ENCODE assay signal across 24 cellular contexts in genomic region chr2:58558866-58559265, GRCh38.
"Had no signal": no experiment of that assay in that cellular context is flagged by ENCODE, and none has a peak within 500 bp of the region (broad histone marks: within the 10 kb centered on the region; RNA-seq: fewer than 3 reads in every experiment).

No MANE protein-coding gene starts in this region.

- DNase-seq: activated CD4-positive, alpha-beta T cell treated with anti-CD3 and anti-CD28 coated beads for 48 hours; activated CD4-positive, alpha-beta T cell treated with anti-CD3 and anti-CD28 coated beads, Interleukin-2, amount 50 U/mL, for 4 hours; activated CD4-positive, CD25-positive, alpha-beta regulatory T cell treated with anti-CD3 and anti-CD28 coated beads, Interleukin-2, amount 50 U/mL, for 72 hours; activated CD8-positive, alpha-beta memory T cell treated with anti-CD3 and anti-CD28 coated beads, Interleukin-2, amount 10 ng/mL, durations not matched to agents 7 days and 5 days; activated gamma-delta T cell; activated naive CD4-positive, alpha-beta T cell treated with anti-CD3 and anti-CD28 coated beads for 36 hours; activated T-cell treated with anti-CD3 and anti-CD28 coated beads, Interleukin-2, amount 50 U/mL, for 4 hours; amygdala; brain microvascular endothelial cell; MG63; MV-4-11; NCI-H1092 treated with DMSO at 0.1 percent for 48 hours; NCI-H1436 treated with DMSO at 0.1 percent for 48 hours; NCI-H1930; NCI-H2171; NCI-H226; NCI-H526; SHP77 had no signal

- H3K36me3 ChIP-seq: brain microvascular endothelial cell, cardiac muscle cell, MG63, SJSA1 had no signal

- H3K9me3 Mint-ChIP-seq: activated naive CD4-positive, alpha-beta T cell treated with anti-CD3 and anti-CD28 coated beads for 36 hours; activated T-cell treated with anti-CD3 and anti-CD28 coated beads, Interleukin-2, amount 50 U/mL, for 4 hours; activated T-helper 17 cell treated with anti-CD3 and anti-CD28 coated beads, Interleukin-2, amount 50 U/mL, for 72 hours; T-helper 1 cell treated with Interleukin-12 subunit alpha and Interleukin-12 subunit beta and Interleukin-4 antibody, amounts not matched to agents 30 μg/mL and 1 μg/mL, for 36 hours had no signal

- H3K27ac Mint-ChIP-seq: activated CD8-positive, alpha-beta memory T cell treated with anti-CD3 and anti-CD28 coated beads, Interleukin-2, amount 10 ng/mL, durations not matched to agents 7 days and 5 days; activated naive CD4-positive, alpha-beta T cell treated with anti-CD3 and anti-CD28 coated beads for 36 hours; activated naive CD8-positive, alpha-beta T cell; activated T-helper 17 cell treated with anti-CD3 and anti-CD28 coated beads, Interleukin-2, amount 50 U/mL, for 72 hours; T-helper 1 cell treated with Interleukin-12 subunit alpha and Interleukin-12 subunit beta and Interleukin-4 antibody, amounts not matched to agents 30 μg/mL and 1 μg/mL, for 36 hours had no signal

- H3K27me3 ChIP-seq: brain microvascular endothelial cell, cardiac muscle cell, MG63, SJSA1 had no signal

- H3K27me3 Mint-ChIP-seq: activated CD8-positive, alpha-beta memory T cell treated with anti-CD3 and anti-CD28 coated beads, Interleukin-2, amount 10 ng/mL, durations not matched to agents 7 days and 5 days; activated naive CD8-positive, alpha-beta T cell had no signal

- H3K36me3 Mint-ChIP-seq: activated CD8-positive, alpha-beta memory T cell treated with anti-CD3 and anti-CD28 coated beads, Interleukin-2, amount 10 ng/mL, durations not matched to agents 7 days and 5 days; activated naive CD8-positive, alpha-beta T cell had no signal

- H3K27ac ChIP-seq: brain microvascular endothelial cell, cardiac muscle cell, KMS-11, SJSA1 had no signal

- H3K9me3 ChIP-seq: MG63, SJSA1 had no signal

- H3K4me2 ChIP-seq: KMS-11 had no signal

- H3K9ac ChIP-seq: KMS-11 had no signal

- H3K4me3 ChIP-seq: cardiac muscle cell, MG63, SJSA1 had no signal

- ATAC-seq: activated CD8-positive, alpha-beta memory T cell treated with anti-CD3 and anti-CD28 coated beads, Interleukin-2, amount 10 ng/mL, durations not matched to agents 7 days and 5 days; activated T-cell treated with anti-CD3 and anti-CD28 coated beads, Interleukin-2, amount 50 U/mL, for 4 hours; activated T-helper 17 cell treated with anti-CD3 and anti-CD28 coated beads, Interleukin-2, amount 50 U/mL, for 72 hours had no signal

- H3K4me1 Mint-ChIP-seq: activated CD8-positive, alpha-beta memory T cell treated with anti-CD3 and anti-CD28 coated beads, Interleukin-2, amount 10 ng/mL, durations not matched to agents 7 days and 5 days; activated T-helper 17 cell treated with anti-CD3 and anti-CD28 coated beads, Interleukin-2, amount 50 U/mL, for 72 hours had no signal

- H3K4me3 Mint-ChIP-seq: activated CD8-positive, alpha-beta memory T cell treated with anti-CD3 and anti-CD28 coated beads, Interleukin-2, amount 10 ng/mL, durations not matched to agents 7 days and 5 days; activated naive CD4-positive, alpha-beta T cell treated with anti-CD3 and anti-CD28 coated beads for 36 hours; activated naive CD8-positive, alpha-beta T cell; activated T-cell treated with anti-CD3 and anti-CD28 coated beads, Interleukin-2, amount 50 U/mL, for 4 hours; activated T-helper 17 cell treated with anti-CD3 and anti-CD28 coated beads, Interleukin-2, amount 50 U/mL, for 72 hours; T-helper 1 cell treated with Interleukin-12 subunit alpha and Interleukin-12 subunit beta and Interleukin-4 antibody, amounts not matched to agents 30 μg/mL and 1 μg/mL, for 36 hours had no signal
